12 cellular contexts compared by ENCODE assay signal in the genomic region with DNA sequence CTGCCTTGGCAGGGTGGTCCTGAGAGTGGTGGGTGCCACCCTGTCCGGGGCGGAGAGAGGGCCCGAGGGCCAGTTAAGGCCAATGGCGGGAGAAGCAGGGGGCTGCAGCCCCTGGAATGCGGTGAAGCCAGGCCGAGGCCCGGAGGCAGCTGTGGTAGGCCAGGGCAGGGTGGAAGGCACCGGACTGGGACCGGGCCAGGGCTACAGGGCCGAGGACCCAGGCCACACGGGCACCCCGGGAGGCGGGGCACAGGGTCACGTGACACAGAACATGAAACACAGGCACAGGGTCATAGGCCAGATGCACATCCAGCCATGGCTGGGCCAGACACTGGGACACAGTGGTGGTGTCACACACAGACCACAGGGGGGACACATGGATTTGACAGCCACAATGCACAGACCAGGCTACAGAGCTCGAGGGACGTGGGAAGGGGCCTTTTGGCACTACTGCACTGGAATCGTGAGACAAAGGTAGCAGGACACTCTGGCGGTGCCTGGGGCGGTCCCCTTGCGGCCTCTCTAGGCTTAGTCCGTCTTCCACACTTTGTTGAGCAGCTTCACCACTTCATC. TPM values are rescaled to one million over a fixed set of nuclear protein-coding genes. Genes with fewer than 3 reads are reported as not detected.
DNase-seq lines count a peak whose midpoint lies in the region; ATAC-seq, FAIRE-seq and TF ChIP-seq lines count a peak whose summit lies in the region.
"Had no signal": no experiment of that assay in that cellular context is flagged by ENCODE, and none has a peak within 500 bp of the region (broad histone marks: within the 10 kb centered on the region; RNA-seq: fewer than 3 reads in every experiment).

No MANE protein-coding gene starts in this region.

- H2BK120ac ChIP-seq in H1 (replicated peaks; ENCODE audit: low read depth, low read length), result no peak overlapping the region

- H2BK15ac ChIP-seq in H1 (ENCODE audit: low read length), result 0 out of 2 replicates have a peak overlapping the region, but pooled peaks have one; percentile 74

- 0 out of 3 replicates have a peak, but pooled peaks of 1 of the 2 experiments have one; percentile 25 for TF ChIP-seq POLR2A in H1 (IDR thresholded peaks at IDR 0.05; ENCODE audit: control extremely low read depth in 1 of 2, low read depth in 2 of 2, low read length in 2 of 2)

- TF ChIP-seq EP300 in H1 (IDR thresholded peaks at IDR 0.05; ENCODE audit: borderline replicate concordance in 1 of 2, low read depth in 2 of 2, low read length in 2 of 2), result no peak

- no peak overlapping the region for H4K5ac ChIP-seq in H1 (ENCODE audit: insufficient read length, low read depth, low read length)

- H4K91ac ChIP-seq in H1 (replicated peaks; ENCODE audit: insufficient read length, low read length), result no peak overlapping the region

- peaks cover 17% of the 10 kb centered on the region for H3K23me2 ChIP-seq in H1 (ENCODE audit: low read depth, low read length)

- H3K9ac ChIP-seq in H1 (replicated peaks in 1 of 4; ENCODE audit: extremely low read depth in 1 of 4, low read depth in 3 of 4, low read length in 3 of 4), result no peak overlapping the region

- no peak overlapping the region for H3K23ac ChIP-seq in H1 (ENCODE audit: insufficient read length)

- POLR2A ChIA-PET in OCI-LY7 (lab: Charles Lee), result interaction anchor here (0.6 kb wide), 1 partner anchor 57 kb away, joined by 8 read pairs; no protein-coding TSS in a partner anchor
- POLR2A ChIA-PET in H1 (lab: Charles Lee; ENCODE audit: partially characterized antibody), result no interaction called here

- H3K9me2 ChIP-seq in OCI-LY7 (ENCODE audit: insufficient read depth, low read length), result no peaks in the 10 kb centered on the region

- H3K27me3 Mint-ChIP-seq in activated naive CD4-positive, alpha-beta T cell treated with anti-CD3 and anti-CD28 coated beads for 36 hours (ENCODE audit: low read depth), result no peaks in the 10 kb centered on the region

- intact Hi-C loops in activated naive CD4-positive, alpha-beta T cell treated with anti-CD3 and anti-CD28 coated beads for 36 hours (cut with micrococcal nuclease), result loop anchor here (5.0 kb wide), 1 partner anchor 257 kb away; a partner anchor contains a TSS
- intact Hi-C loops in OCI-LY7 (cut with micrococcal nuclease; ENCODE audit: unreplicated experiment), result loop anchor here (5.0 kb wide), 3 partner anchors 117 to 272 kb away; a partner anchor contains a TSS

- H3K18ac ChIP-seq in H1 (ENCODE audit: extremely low read depth, low read length), result no peak overlapping the region

- peaks cover 18% of the 10 kb centered on the region for H3K79me1 ChIP-seq in H1 (ENCODE audit: low read depth, low read length)

- TF ChIP-seq CTCF in OCI-LY7 (conservative IDR thresholded peaks at IDR 0.05; ENCODE audit: low read length) (no peak), H1 (IDR thresholded peaks at IDR 0.05; ENCODE audit: control extremely low read depth in 1 of 3, insufficient read depth in 1 of 3, low read depth in 1 of 3, low read length in 3 of 3) (no peak)

- H3K36me3 ChIP-seq in OCI-LY7 (ENCODE audit: insufficient read depth, low read length) (peaks cover 22% of the 10 kb centered on the region; the same call in 1 of the 2 replicates), H1 (ENCODE audit: control insufficient read depth in 2 of 4, insufficient read depth in 4 of 4, low read length in 3 of 4) (peaks cover 0 to 9% (median 0%) of the 10 kb centered on the region in 4 experiments; a peak in 2 of 8 replicates)

- H3K27ac Mint-ChIP-seq in activated naive CD4-positive, alpha-beta T cell treated with anti-CD3 and anti-CD28 coated beads for 36 hours, result no peak overlapping the region
- H3K27ac Mint-ChIP-seq in stimulated activated effector memory CD8-positive, alpha-beta T cell treated with anti-CD3 and anti-CD28 coated beads, Interleukin-12 subunit alpha, Interleukin-12 subunit beta, amount 100 ng/mL, for 72 hours, result peak overlapping the region; percentile 34

- peak overlapping the region; percentile 96; the same call in 1 of the 2 replicates for H3K4me2 ChIP-seq in OCI-LY7 (ENCODE audit: low read length)
- no peak overlapping the region; a peak in 1 of 4 replicates for H3K4me2 ChIP-seq in H1 (ENCODE audit: insufficient read depth in 1 of 2, low read depth in 2 of 2, low read length in 2 of 2)

- TF ChIP-seq RAD21 in H1 (IDR thresholded peaks at IDR 0.05 in 1 of 2, conservative IDR thresholded peaks at IDR 0.05 in 1 of 2; ENCODE audit: low read depth in 2 of 2, low read length in 2 of 2), result no peak

- H3K4me1 ChIP-seq in OCI-LY7 (ENCODE audit: insufficient read depth, low read length, poor library complexity, severe bottlenecking), result peaks cover 61% of the 10 kb centered on the region
- peaks cover 0 to 49% (median 31%) of the 10 kb centered on the region in 4 experiments; a peak in 6 of 7 replicates for H3K4me1 ChIP-seq in H1 (replicated peaks in 1 of 4; ENCODE audit: control insufficient read depth in 3 of 4, insufficient read depth in 4 of 4, low read length in 3 of 4)

- FAIRE-seq in H1 (lab: Jason Lieb, UNC), result no peak
- FAIRE-seq: G401.6 had no signal

- H3K14ac ChIP-seq in H1 (ENCODE audit: insufficient read length), result no peak overlapping the region

- in situ Hi-C loops in ACHN (cut with HindIII; ENCODE audit: low pct_ligation_motif_present, low pct_unique_long_range_greater_than_20kb, low sequenced_read_pairs), result no loop called here

- H3K79me2 ChIP-seq in OCI-LY7 (ENCODE audit: insufficient read depth, low read depth, low read length) (peaks cover 48% of the 10 kb centered on the region), H1 (ENCODE audit: control insufficient read depth in 1 of 2, insufficient read depth in 2 of 2, low read length in 2 of 2) (peaks cover 5 to 31% of the 10 kb centered on the region in 2 experiments; a peak in 3 of 4 replicates)

- 0 out of 2 replicates have a peak overlapping the region, but pooled peaks have one; percentile 68 for H2BK12ac ChIP-seq in H1 (ENCODE audit: low read depth, low read length)

- ATAC-seq in stimulated activated effector memory CD8-positive, alpha-beta T cell treated with anti-CD3 and anti-CD28 coated beads, Interleukin-12 subunit alpha, Interleukin-12 subunit beta, amount 100 ng/mL, for 72 hours, result no peak
- ATAC-seq in GM21786 (IDR thresholded peaks at IDR 0.05; ENCODE audit: unreplicated experiment) (no peak), GM21825 (IDR thresholded peaks at IDR 0.05; ENCODE audit: unreplicated experiment) (no peak)

- peak overlapping the region; percentile 39; the same call in 1 of the 2 replicates for H2BK5ac ChIP-seq in H1 (ENCODE audit: low read depth, low read length)

- H3K27me3 ChIP-seq in H1 (replicated peaks in 1 of 4; ENCODE audit: control insufficient read depth in 3 of 4, extremely low read depth in 1 of 4, insufficient read depth in 3 of 4, low read length in 3 of 4), result peaks cover 0 to 5% (median 2%) of the 10 kb centered on the region in 4 experiments; a peak in 6 of 7 replicates

- H3K27ac ChIP-seq in OCI-LY7 (ENCODE audit: low read depth, low read length, poor library complexity, severe bottlenecking), result peak overlapping the region; percentile 4
- H3K27ac ChIP-seq in H1 (ENCODE audit: low read depth, low read length), result no peak overlapping the region

- peak overlapping the region; percentile 46 for H4K8ac ChIP-seq in H1 (ENCODE audit: extremely low read depth, insufficient read depth, low read length)

- H4K20me1 ChIP-seq in OCI-LY7 (ENCODE audit: insufficient read depth, low read length) (0 out of 2 replicates have a peak, but pooled peaks cover 5% of the 10 kb centered on the region), H1 (replicated peaks in 1 of 2; ENCODE audit: control insufficient read depth in 1 of 2, insufficient read depth in 2 of 2, low read length in 2 of 2) (peaks cover 4 to 29% of the 10 kb centered on the region in 2 experiments)

- peak overlapping the region; percentile 34 for H3K4me3 Mint-ChIP-seq in activated naive CD4-positive, alpha-beta T cell treated with anti-CD3 and anti-CD28 coated beads for 36 hours
- peak overlapping the region; percentile 66 for H3K4me3 Mint-ChIP-seq in stimulated activated effector memory CD8-positive, alpha-beta T cell treated with anti-CD3 and anti-CD28 coated beads, Interleukin-12 subunit alpha, Interleukin-12 subunit beta, amount 100 ng/mL, for 72 hours

- 89% methylated on average over 19 of the region's 21 CpGs; no CpG with 5 or more reads in 1 of the 2 experiments for WGBS in H1 (ENCODE audit: extremely low coverage in 1 of 2, insufficient coverage in 1 of 2, insufficient read length in 1 of 2, insufficient replicate concordance in 2 of 2, low coverage in 1 of 2, low lambda C conversion rate in 2 of 2, missing lambda C conversion rate in 1 of 2), 2 experiments

- H2AK5ac ChIP-seq in H1 (ENCODE audit: low read depth, low read length), result peak overlapping the region; percentile 66; the same call in 1 of the 2 replicates

- no peak overlapping the region for H3K56ac ChIP-seq in H1 (replicated peaks; ENCODE audit: insufficient read length, low read depth, low read length)

- no peak overlapping the region for H3K4ac ChIP-seq in H1 (replicated peaks; ENCODE audit: insufficient read length, low read depth, low read length)

- CTCF ChIA-PET in activated naive CD4-positive, alpha-beta T cell treated with anti-CD3 and anti-CD28 coated beads for 36 hours (lab: Charles Lee), result no interaction called here
- CTCF ChIA-PET in OCI-LY7 (lab: Charles Lee; ENCODE audit: unreplicated experiment) (no interaction called here), H1 (lab: Charles Lee; ENCODE audit: partially characterized antibody) (interaction anchor here (0.8 to 3.7 kb wide), 2 partner anchors 30 to 222 kb away, joined by 3 to 28 read pairs; a partner anchor contains a TSS)

- no peaks in the 10 kb centered on the region for H3K9me3 Mint-ChIP-seq in activated naive CD4-positive, alpha-beta T cell treated with anti-CD3 and anti-CD28 coated beads for 36 hours
- H3K9me3 Mint-ChIP-seq in stimulated activated effector memory CD8-positive, alpha-beta T cell treated with anti-CD3 and anti-CD28 coated beads, Interleukin-12 subunit alpha, Interleukin-12 subunit beta, amount 100 ng/mL, for 72 hours, result no peaks in the 10 kb centered on the region

- no peak overlapping the region for H2BK20ac ChIP-seq in H1 (ENCODE audit: low read length)

- H3K4me3 ChIP-seq in OCI-LY7 (ENCODE audit: low read depth, low read length, poor library complexity, severe bottlenecking) (no peak overlapping the region), H1 (ENCODE audit: extremely low read depth in 1 of 4, insufficient read depth in 2 of 4, low read depth in 3 of 4, low read length in 4 of 4) (no peak overlapping the region)

- peaks cover 34% of the 10 kb centered on the region for H3K4me1 Mint-ChIP-seq in activated naive CD4-positive, alpha-beta T cell treated with anti-CD3 and anti-CD28 coated beads for 36 hours (ENCODE audit: low read depth)
- H3K4me1 Mint-ChIP-seq in stimulated activated effector memory CD8-positive, alpha-beta T cell treated with anti-CD3 and anti-CD28 coated beads, Interleukin-12 subunit alpha, Interleukin-12 subunit beta, amount 100 ng/mL, for 72 hours, result peaks cover 42% of the 10 kb centered on the region

- TSS peak; percentile 82 for BruUV-seq in OCI-LY7 (replicated peaks; lab: Mats Ljungman, UMichigan)

- peaks cover 6% of the 10 kb centered on the region for H3K36me3 Mint-ChIP-seq in activated naive CD4-positive, alpha-beta T cell treated with anti-CD3 and anti-CD28 coated beads for 36 hours (ENCODE audit: low read depth)
- peaks cover 15% of the 10 kb centered on the region for H3K36me3 Mint-ChIP-seq in stimulated activated effector memory CD8-positive, alpha-beta T cell treated with anti-CD3 and anti-CD28 coated beads, Interleukin-12 subunit alpha, Interleukin-12 subunit beta, amount 100 ng/mL, for 72 hours

- DNase-seq in activated naive CD4-positive, alpha-beta T cell treated with anti-CD3 and anti-CD28 coated beads for 36 hours, result no peak
- DNase-seq in activated naive CD4-positive, alpha-beta T cell (lab: John Stamatoyannopoulos, UW), result no peak
- DNase-seq in OCI-LY7 (ENCODE audit: low spot score), result no peak
- no peak for DNase-seq in H1 (ENCODE audit: low read depth in 1 of 2, low spot score in 2 of 2)
- DNase-seq in stimulated activated effector memory CD8-positive, alpha-beta T cell treated with anti-CD3 and anti-CD28 coated beads, Interleukin-12 subunit alpha, Interleukin-12 subunit beta, amount 100 ng/mL, for 72 hours (ENCODE audit: low spot score in 2 of 2), result no peak
- DNase-seq in ACHN, result no peak
- DNase-seq: activated naive CD4-positive, alpha-beta T cell treated with Interleukin-2 at 50 U/mL for 16 hours; KG1; NCI-H2081 treated with DMSO at 0.1 percent for 48 hours had no signal

- H3K9me3 ChIP-seq in OCI-LY7 (ENCODE audit: low read length) (no peaks in the 10 kb centered on the region), H1 (ENCODE audit: insufficient read depth in 2 of 2, low read depth in 1 of 2, low read length in 1 of 2) (no peaks in the 10 kb centered on the region)

- H2AFZ ChIP-seq in OCI-LY7 (ENCODE audit: low read length) (no peak overlapping the region), H1 (ENCODE audit: low read length) (no peak overlapping the region)

RNA-seq across cellular contexts. Expression of a gene that starts 2.8 kb away (rescaled TPM):
- 10 to 100 TPM; 54.0 to 58.4 TPM for total RNA-seq in activated naive CD4-positive, alpha-beta T cell treated with anti-CD3 and anti-CD28 coated beads for 36 hours
- 52.4 and 59.5 TPM in 2 replicates for total RNA-seq in OCI-LY7 (2014; rRNA removed; shearing (Covaris generic))
- total RNA-seq in OCI-LY7 (2022), result 106 and 117 TPM in 2 replicates
- 148 and 157 TPM in 2 replicates for total RNA-seq in H1 (2021; fragmentation: NEBNext Ultra II Directional; extraction: Animal tissue kit (Norgen Biotek cat#: 25700))
- polyA plus RNA-seq in H1 (2011; rRNA removed), result 110 and 183 TPM in 2 replicates
- polyA plus RNA-seq in H1 (2011; cell fraction: cytosol; rRNA removed), result 111 TPM
- 127 TPM for polyA plus RNA-seq in H1 (2011; cell fraction: nucleus; rRNA removed)
- polyA plus RNA-seq in H1 (2012, experiment 1 of 2), result 74.1 to 161 TPM (median 156 TPM) in 4 replicates
- 175 TPM for polyA plus RNA-seq in H1 (2012, experiment 2 of 2)
- 102 TPM for polyA plus RNA-seq in H1 (2013, experiment 1 of 2)
- 94.5 TPM for polyA plus RNA-seq in H1 (2013, experiment 2 of 2)
- polyA minus RNA-seq in H1 (2011; rRNA and poly(A)+ RNA removed), result 47.6 and 69.7 TPM in 2 replicates
- polyA minus RNA-seq in H1 (2011; cell fraction: cytosol; rRNA and poly(A)+ RNA removed), result 67.6 TPM
- polyA minus RNA-seq in H1 (2011; cell fraction: nucleus; rRNA and poly(A)+ RNA removed), result 43.8 TPM

RNA-seq across cellular contexts. Expression of a gene that starts 25.6 kb away (rescaled TPM):
- not detected for total RNA-seq in activated naive CD4-positive, alpha-beta T cell treated with anti-CD3 and anti-CD28 coated beads for 36 hours
- not detected in 2 replicates for total RNA-seq in OCI-LY7 (2014; rRNA removed; shearing (Covaris generic))
- not detected in 2 replicates for total RNA-seq in OCI-LY7 (2022)
- 0.42 and 0.48 TPM in 2 replicates for total RNA-seq in H1 (2021; fragmentation: NEBNext Ultra II Directional; extraction: Animal tissue kit (Norgen Biotek cat#: 25700))
- 0.17 and 0.19 TPM in 2 replicates for polyA plus RNA-seq in H1 (2011; rRNA removed)
- polyA plus RNA-seq in H1 (2011; cell fraction: cytosol; rRNA removed), result 0.08 TPM
- not detected for polyA plus RNA-seq in H1 (2011; cell fraction: nucleus; rRNA removed)
- polyA plus RNA-seq in H1 (2012, experiment 1 of 2), result 0.31 TPM in 2 of 4 replicates, not detected in the others
- not detected for polyA plus RNA-seq in H1 (2012, experiment 2 of 2)
- 0.04 TPM for polyA plus RNA-seq in H1 (2013, experiment 1 of 2)
- polyA plus RNA-seq in H1 (2013, experiment 2 of 2), result 0.09 TPM
- polyA minus RNA-seq in H1 (2011; rRNA and poly(A)+ RNA removed), result not detected in 2 replicates
- polyA minus RNA-seq in H1 (2011; cell fraction: cytosol; rRNA and poly(A)+ RNA removed), result not detected
- not detected for polyA minus RNA-seq in H1 (2011; cell fraction: nucleus; rRNA and poly(A)+ RNA removed)

RNA-seq across cellular contexts. Expression of a gene that starts 31.2 kb away (rescaled TPM):
- total RNA-seq in activated naive CD4-positive, alpha-beta T cell treated with anti-CD3 and anti-CD28 coated beads for 36 hours, result 10 to 100 TPM in 1 of 2 experiments, 1 to 10 TPM in 1; 9.9 to 11.0 TPM
- 8.0 and 13.4 TPM in 2 replicates for total RNA-seq in OCI-LY7 (2014; rRNA removed; shearing (Covaris generic))
- 14.1 and 15.7 TPM in 2 replicates for total RNA-seq in OCI-LY7 (2022)
- total RNA-seq in H1 (2021; fragmentation: NEBNext Ultra II Directional; extraction: Animal tissue kit (Norgen Biotek cat#: 25700)), result 16.0 and 18.6 TPM in 2 replicates
- 12.2 and 16.7 TPM in 2 replicates for polyA plus RNA-seq in H1 (2011; rRNA removed)
- polyA plus RNA-seq in H1 (2011; cell fraction: cytosol; rRNA removed), result 18.9 TPM
- polyA plus RNA-seq in H1 (2011; cell fraction: nucleus; rRNA removed), result 17.1 TPM
- 10.7 to 15.4 TPM (median 14.2 TPM) in 4 replicates for polyA plus RNA-seq in H1 (2012, experiment 1 of 2)
- polyA plus RNA-seq in H1 (2012, experiment 2 of 2), result 10.9 TPM
- polyA plus RNA-seq in H1 (2013, experiment 1 of 2), result 9.0 TPM
- polyA plus RNA-seq in H1 (2013, experiment 2 of 2), result 9.0 TPM
- polyA minus RNA-seq in H1 (2011; rRNA and poly(A)+ RNA removed), result 4.1 and 5.7 TPM in 2 replicates
- polyA minus RNA-seq in H1 (2011; cell fraction: cytosol; rRNA and poly(A)+ RNA removed), result 5.6 TPM
- polyA minus RNA-seq in H1 (2011; cell fraction: nucleus; rRNA and poly(A)+ RNA removed), result 4.3 TPM

RNA-seq across cellular contexts. Expression of a gene that starts 44.6 kb away (rescaled TPM):
- total RNA-seq in activated naive CD4-positive, alpha-beta T cell treated with anti-CD3 and anti-CD28 coated beads for 36 hours, result not detected
- not detected in 2 replicates for total RNA-seq in OCI-LY7 (2014; rRNA removed; shearing (Covaris generic))
- not detected in 2 replicates for total RNA-seq in OCI-LY7 (2022)
- total RNA-seq in H1 (2021; fragmentation: NEBNext Ultra II Directional; extraction: Animal tissue kit (Norgen Biotek cat#: 25700)), result not detected in 2 replicates
- polyA plus RNA-seq in H1 (2011; rRNA removed), result not detected in 2 replicates
- not detected for polyA plus RNA-seq in H1 (2011; cell fraction: cytosol; rRNA removed)
- polyA plus RNA-seq in H1 (2011; cell fraction: nucleus; rRNA removed), result not detected
- polyA plus RNA-seq in H1 (2012, experiment 1 of 2), result not detected in 4 replicates
- not detected for polyA plus RNA-seq in H1 (2012, experiment 2 of 2)
- polyA plus RNA-seq in H1 (2013, experiment 1 of 2), result not detected
- polyA plus RNA-seq in H1 (2013, experiment 2 of 2), result 0.02 TPM
- 0.13 TPM in 1 of 2 replicates, not detected in the other for polyA minus RNA-seq in H1 (2011; rRNA and poly(A)+ RNA removed)
- polyA minus RNA-seq in H1 (2011; cell fraction: cytosol; rRNA and poly(A)+ RNA removed), result not detected
- polyA minus RNA-seq in H1 (2011; cell fraction: nucleus; rRNA and poly(A)+ RNA removed), result not detected

RNA-seq across cellular contexts. Expression of a gene that starts 53.5 kb away (rescaled TPM):
- total RNA-seq in activated naive CD4-positive, alpha-beta T cell treated with anti-CD3 and anti-CD28 coated beads for 36 hours, result 10 to 100 TPM; 15.4 to 16.4 TPM
- total RNA-seq in OCI-LY7 (2014; rRNA removed; shearing (Covaris generic)), result 26.6 and 29.7 TPM in 2 replicates
- total RNA-seq in OCI-LY7 (2022), result 26.9 and 27.6 TPM in 2 replicates
- 62.2 and 65.5 TPM in 2 replicates for total RNA-seq in H1 (2021; fragmentation: NEBNext Ultra II Directional; extraction: Animal tissue kit (Norgen Biotek cat#: 25700))
- polyA plus RNA-seq in H1 (2011; rRNA removed), result 42.3 and 74.8 TPM in 2 replicates
- polyA plus RNA-seq in H1 (2011; cell fraction: cytosol; rRNA removed), result 42.6 TPM
- polyA plus RNA-seq in H1 (2011; cell fraction: nucleus; rRNA removed), result 58.0 TPM
- polyA plus RNA-seq in H1 (2012, experiment 1 of 2), result 49.8 to 57.4 TPM (median 51.5 TPM) in 4 replicates
- 59.6 TPM for polyA plus RNA-seq in H1 (2012, experiment 2 of 2)
- 53.6 TPM for polyA plus RNA-seq in H1 (2013, experiment 1 of 2)
- polyA plus RNA-seq in H1 (2013, experiment 2 of 2), result 60.2 TPM
- 47.2 and 62.3 TPM in 2 replicates for polyA minus RNA-seq in H1 (2011; rRNA and poly(A)+ RNA removed)
- polyA minus RNA-seq in H1 (2011; cell fraction: cytosol; rRNA and poly(A)+ RNA removed), result 46.5 TPM
- polyA minus RNA-seq in H1 (2011; cell fraction: nucleus; rRNA and poly(A)+ RNA removed), result 33.3 TPM
